Comparison of ENCODE assay signal across 23 cellular contexts in genomic region chr1:198143797-198144196, GRCh38. TPM values are rescaled to one million over a fixed set of nuclear protein-coding genes. Genes with fewer than 3 reads are reported as not detected.
A peak's percentile ranks its signal among the peaks of the same experiment; 100 is the strongest.
DNase-seq lines count a peak whose midpoint lies in the region; ATAC-seq lines count a peak whose summit lies in the region.
"Had no signal": no experiment of that assay in that cellular context is flagged by ENCODE, and none has a peak within 500 bp of the region (broad histone marks: within the 10 kb centered on the region; RNA-seq: fewer than 3 reads in every experiment).

No MANE protein-coding gene starts in this region.

- no peak overlapping the region for H3K4me3 ChIP-seq in Karpas-422 (ENCODE audit: low read length)
- no peak overlapping the region for H3K4me3 ChIP-seq in effector memory CD4-positive, alpha-beta T cell (ENCODE audit: insufficient read depth, low read depth, low read length, poor library complexity, severe bottlenecking)
- H3K4me3 ChIP-seq: BLaER1, colonic mucosa, tibial artery had no signal

- H3K36me3 Mint-ChIP-seq in activated T-cell treated with anti-CD3 and anti-CD28 coated beads, Interleukin-2, amount 50 U/mL, for 72 hours (ENCODE audit: insufficient read depth in 2 of 2), result peaks cover 0 to 3% of the 10 kb centered on the region in 2 donors
- H3K36me3 Mint-ChIP-seq in activated T-cell treated with anti-CD3 and anti-CD28 coated beads, Interleukin-2, amount 50 U/mL, for 24 hours (ENCODE audit: low read depth), result no peaks in the 10 kb centered on the region
- H3K36me3 Mint-ChIP-seq: brain; stimulated activated memory B cell treated with anti-CD40 and anti-IgM and Interleukin-4, amounts not matched to agents 10 μg/mL and 1 μg/mL and 100 μg/mL, for 72 hours had no signal

- H3K9me2 ChIP-seq in Karpas-422 (replicated peaks; ENCODE audit: insufficient read depth, low read length), result no peaks in the 10 kb centered on the region

- no peaks in the 10 kb centered on the region for H4K20me1 ChIP-seq in Karpas-422 (ENCODE audit: insufficient read depth, low read depth, low read length)
- H4K20me1 ChIP-seq: BLaER1 had no signal

- no peaks in the 10 kb centered on the region for H3K9me3 Mint-ChIP-seq in activated T-cell treated with anti-CD3 and anti-CD28 coated beads, Interleukin-2, amount 50 U/mL, for 72 hours
- H3K9me3 Mint-ChIP-seq in activated T-cell treated with anti-CD3 and anti-CD28 coated beads, Interleukin-2, amount 50 U/mL, for 24 hours, result peaks cover 5% of the 10 kb centered on the region
- H3K9me3 Mint-ChIP-seq: activated CD4-positive, alpha-beta memory T cell treated with anti-CD3 and anti-CD28 coated beads for 36 hours; natural killer cell treated with Interleukin-12 subunit alpha and Interleukin-12 subunit beta and Interleukin-15 and Interleukin-18, amount 100 ng/mL, for 72 hours; stimulated activated memory B cell treated with anti-CD40 and anti-IgM and Interleukin-4, amounts not matched to agents 10 μg/mL and 1 μg/mL and 100 μg/mL, for 72 hours had no signal

- no peak overlapping the region for H3K27ac ChIP-seq in Karpas-422 (ENCODE audit: low read length)
- no peak overlapping the region for H3K27ac ChIP-seq in effector memory CD4-positive, alpha-beta T cell (ENCODE audit: insufficient read depth, low read length, poor library complexity, severe bottlenecking)
- H3K27ac ChIP-seq: BLaER1, colonic mucosa, tibial artery, VCaP had no signal

- H3K27me3 ChIP-seq in Karpas-422 (ENCODE audit: low read length), result no peaks in the 10 kb centered on the region
- H3K27me3 ChIP-seq in effector memory CD4-positive, alpha-beta T cell (replicated peaks; ENCODE audit: control insufficient read depth, insufficient read depth, low read length, poor library complexity, severe bottlenecking), result no peaks in the 10 kb centered on the region
- H3K27me3 ChIP-seq: BLaER1, colonic mucosa, tibial artery had no signal

- H3K4me2 ChIP-seq in Karpas-422 (ENCODE audit: low read depth, low read length, poor library complexity, severe bottlenecking), result no peak overlapping the region
- H3K4me2 ChIP-seq: BLaER1 had no signal

- no peak overlapping the region for H3K27ac Mint-ChIP-seq in activated T-cell treated with anti-CD3 and anti-CD28 coated beads, Interleukin-2, amount 50 U/mL, for 72 hours
- no peak overlapping the region for H3K27ac Mint-ChIP-seq in activated T-cell treated with anti-CD3 and anti-CD28 coated beads, Interleukin-2, amount 50 U/mL, for 24 hours
- H3K27ac Mint-ChIP-seq: activated CD4-positive, alpha-beta memory T cell treated with anti-CD3 and anti-CD28 coated beads for 36 hours; brain; stimulated activated memory B cell treated with anti-CD40 and anti-IgM and Interleukin-4, amounts not matched to agents 10 μg/mL and 1 μg/mL and 100 μg/mL, for 72 hours had no signal

- DNase-seq in activated T-cell treated with anti-CD3 and anti-CD28 coated beads, Interleukin-2, amount 50 U/mL, for 72 hours, result no peak
- no peak for DNase-seq in activated T-cell treated with anti-CD3 and anti-CD28 coated beads, Interleukin-2, amount 50 U/mL, for 24 hours
- DNase-seq in Karpas-422 (peak; percentile 32), kidney tubule cell (ENCODE audit: low spot score) (peak; percentile 25), CD1c-positive myeloid dendritic cell (ENCODE audit: extremely low spot score) (no peak), retina (no peak)
- DNase-seq in effector memory CD4-positive, alpha-beta T cell, result no peak
- DNase-seq: activated CD4-positive, alpha-beta memory T cell treated with anti-CD3 and anti-CD28 coated beads for 36 hours; colonic mucosa; head of caudate nucleus; midbrain; NCI-H187; NCI-H748 treated with DMSO at 0.1 percent for 48 hours; OCI-M1; tibial artery had no signal

- no peaks in the 10 kb centered on the region for H3K79me2 ChIP-seq in Karpas-422 (ENCODE audit: low read length)

- H3K4me1 Mint-ChIP-seq in activated T-cell treated with anti-CD3 and anti-CD28 coated beads, Interleukin-2, amount 50 U/mL, for 72 hours (ENCODE audit: low read depth), result peaks cover 17% of the 10 kb centered on the region
- peaks cover 10% of the 10 kb centered on the region for H3K4me1 Mint-ChIP-seq in activated T-cell treated with anti-CD3 and anti-CD28 coated beads, Interleukin-2, amount 50 U/mL, for 24 hours (ENCODE audit: low read depth)
- H3K4me1 Mint-ChIP-seq: brain had no signal

- peak overlapping the region; percentile 1 to 29 for H3K4me3 Mint-ChIP-seq in activated T-cell treated with anti-CD3 and anti-CD28 coated beads, Interleukin-2, amount 50 U/mL, for 72 hours
- H3K4me3 Mint-ChIP-seq in activated T-cell treated with anti-CD3 and anti-CD28 coated beads, Interleukin-2, amount 50 U/mL, for 24 hours, result no peak overlapping the region
- H3K4me3 Mint-ChIP-seq: activated CD4-positive, alpha-beta memory T cell treated with anti-CD3 and anti-CD28 coated beads for 36 hours; brain; natural killer cell treated with Interleukin-12 subunit alpha and Interleukin-12 subunit beta and Interleukin-15 and Interleukin-18, amount 100 ng/mL, for 72 hours; stimulated activated memory B cell treated with anti-CD40 and anti-IgM and Interleukin-4, amounts not matched to agents 10 μg/mL and 1 μg/mL and 100 μg/mL, for 72 hours had no signal

- H2AFZ ChIP-seq in Karpas-422 (ENCODE audit: low read length), result peak overlapping the region; percentile 84; the same call in 1 of the 2 replicates

- no peaks in the 10 kb centered on the region for H3K9me3 ChIP-seq in Karpas-422 (ENCODE audit: low read length)
- no peaks in the 10 kb centered on the region for H3K9me3 ChIP-seq in effector memory CD4-positive, alpha-beta T cell (ENCODE audit: control insufficient read depth, low read length)
- H3K9me3 ChIP-seq: BLaER1, colonic mucosa, tibial artery had no signal

- H3K9ac ChIP-seq in Karpas-422 (ENCODE audit: low read length), result no peak overlapping the region
- H3K9ac ChIP-seq: BLaER1 had no signal

- no peaks in the 10 kb centered on the region for H3K36me3 ChIP-seq in Karpas-422 (ENCODE audit: insufficient read depth, low read length)
- no peaks in the 10 kb centered on the region for H3K36me3 ChIP-seq in effector memory CD4-positive, alpha-beta T cell (ENCODE audit: control insufficient read depth, insufficient read depth, low read length)
- H3K36me3 ChIP-seq: BLaER1, colonic mucosa, tibial artery had no signal

- ATAC-seq in activated T-cell treated with anti-CD3 and anti-CD28 coated beads, Interleukin-2, amount 50 U/mL, for 72 hours (replicated peaks in 1 of 2), result peak in 1 of 2 donors; percentile 45
- ATAC-seq in HG02623 (IDR thresholded peaks at IDR 0.05; ENCODE audit: unreplicated experiment), result peak; percentile 48
- ATAC-seq: HCT116; left lobe of liver; natural killer cell treated with Interleukin-12 subunit alpha and Interleukin-12 subunit beta and Interleukin-15 and Interleukin-18, amount 100 ng/mL, for 72 hours; stimulated activated memory B cell treated with anti-CD40 and anti-IgM and Interleukin-4, amounts not matched to agents 10 μg/mL and 1 μg/mL and 100 μg/mL, for 72 hours had no signal

- H3K4me1 ChIP-seq in Karpas-422 (ENCODE audit: low read length), result no peaks in the 10 kb centered on the region
- H3K4me1 ChIP-seq in effector memory CD4-positive, alpha-beta T cell (ENCODE audit: control insufficient read depth, insufficient read depth, low read length, poor library complexity, severe bottlenecking), result no peaks in the 10 kb centered on the region
- H3K4me1 ChIP-seq: BLaER1, colonic mucosa, tibial artery had no signal

- peaks cover 13% of the 10 kb centered on the region for H3K27me3 Mint-ChIP-seq in activated T-cell treated with anti-CD3 and anti-CD28 coated beads, Interleukin-2, amount 50 U/mL, for 72 hours (ENCODE audit: low read depth)
- no peaks in the 10 kb centered on the region for H3K27me3 Mint-ChIP-seq in activated T-cell treated with anti-CD3 and anti-CD28 coated beads, Interleukin-2, amount 50 U/mL, for 24 hours

RNA-seq across cellular contexts. Expression of gene NEK7, which starts 13.0 kb away (rescaled TPM):
- 10 to 100 TPM; 55.9 to 64.9 TPM for total RNA-seq in activated T-cell treated with anti-CD3 and anti-CD28 coated beads, Interleukin-2, amount 50 U/mL, for 72 hours
- total RNA-seq in Karpas-422 (2014; rRNA removed; shearing (Covaris generic); ENCODE audit: low replicate concordance), result 36.7 and 133 TPM in 2 replicates

Comparison
In these comparisons a context has a peak if more than half of its experiments do, and no peak if none do; other contexts are left out.
1. DNase-seq: peak in Karpas-422 (single experiment) and kidney tubule cell (single experiment); none in activated T-cell treated with anti-CD3 and anti-CD28 coated beads, Interleukin-2, amount 50 U/mL, for 72 hours (0 of 2), activated T-cell treated with anti-CD3 and anti-CD28 coated beads, Interleukin-2, amount 50 U/mL, for 24 hours (single experiment), CD1c-positive myeloid dendritic cell (single experiment), effector memory CD4-positive, alpha-beta T cell (0 of 3) and retina (single experiment).